In genomic region chr9:137086531-137087408, GRCh38 we compare ENCODE assay signal across 1 cellular context.
TF ChIP-seq lines count a peak whose summit lies in the region.

MAN1B1 (plus strand) TSS chr9:137086985; CDS start chr9:137087000, 15 bp downstream.

TF ChIP-seq in K562, 482 proteins besides CTCF, POLR2A, EP300 and RAD21 (continued from another document and continues in another):
- TF ChIP-seq ZNF609 (CRISPR knock-in tag; IDR thresholded peaks at IDR 0.05; ENCODE audit: borderline replicate concordance): 0 out of 2 replicates have a peak, but pooled peaks have one; percentile 14
- no peak for TF ChIP-seq MYBL2 (IDR thresholded peaks at IDR 0.05; ENCODE audit: low read depth)
- no peak for TF ChIP-seq MYBL2 (CRISPR knock-in tag; IDR thresholded peaks at IDR 0.05; ENCODE audit: borderline replicate concordance)
- no peak for TF ChIP-seq ID3 (CRISPR knock-in tag; IDR thresholded peaks at IDR 0.05)
- 0 out of 2 replicates have a peak, but pooled peaks have one; percentile 45 for TF ChIP-seq ID3 (tag; IDR thresholded peaks at IDR 0.05)
- TF ChIP-seq TARDBP (IDR thresholded peaks at IDR 0.05): peak; percentile 73; the same call in 1 of the 2 replicates
- no peak for TF ChIP-seq RBM39 (optimal IDR thresholded peaks at IDR 0.05; ENCODE audit: low read depth, low read length)
- TF ChIP-seq STAT6 (CRISPR knock-in tag; IDR thresholded peaks at IDR 0.05): 0 out of 2 replicates have a peak, but pooled peaks have one; percentile 81
- TF ChIP-seq TOE1 (IDR thresholded peaks at IDR 0.05; ENCODE audit: borderline replicate concordance): no peak
- no peak for TF ChIP-seq TOE1 (CRISPR knock-in tag; IDR thresholded peaks at IDR 0.05; ENCODE audit: borderline replicate concordance, low read depth)
- TF ChIP-seq ERF (CRISPR knock-in tag; IDR thresholded peaks at IDR 0.05): no peak
- peak; percentile 94 for TF ChIP-seq CTBP1 (IDR thresholded peaks at IDR 0.05; ENCODE audit: borderline replicate concordance)
- TF ChIP-seq ZNF696 (CRISPR knock-in tag; conservative IDR thresholded peaks at IDR 0.05): no peak
- peak; percentile 70 for TF ChIP-seq ZNF511 (CRISPR knock-in tag; IDR thresholded peaks at IDR 0.05)
- no peak for TF ChIP-seq ZNF224 (CRISPR knock-in tag; IDR thresholded peaks at IDR 0.05)
- peak; percentile 100 for TF ChIP-seq NRF1 (conservative IDR thresholded peaks at IDR 0.05 in 1 of 2, IDR thresholded peaks at IDR 0.05 in 1 of 2)
- TF ChIP-seq TAF1 (IDR thresholded peaks at IDR 0.05; ENCODE audit: control insufficient read depth, extremely low read depth, insufficient read depth, low read length, severe bottlenecking): peak; percentile 69
- TF ChIP-seq FOXA1 (IDR thresholded peaks at IDR 0.05; ENCODE audit: borderline replicate concordance): no peak
- no peak for TF ChIP-seq ZNF444 (CRISPR knock-in tag; IDR thresholded peaks at IDR 0.05)
- no peak for TF ChIP-seq ELK3 (CRISPR knock-in tag; IDR thresholded peaks at IDR 0.05)
- TF ChIP-seq NR2C2 (CRISPR knock-in tag; IDR thresholded peaks at IDR 0.05): peak; percentile 23; the same call in 1 of the 2 replicates
- peak; percentile 33 for TF ChIP-seq NR2C2 (tag; IDR thresholded peaks at IDR 0.05)
- peak in 1 of 2 experiments; percentile 90; a peak in 1 of 4 replicates for TF ChIP-seq CSDE1 (IDR thresholded peaks at IDR 0.05)
- TF ChIP-seq MEIS2 (IDR thresholded peaks at IDR 0.05; ENCODE audit: partially characterized antibody): peak; percentile 99
- TF ChIP-seq MYC (IDR thresholded peaks at IDR 0.05; ENCODE audit: low read depth, low read length): peak; percentile 98
- TF ChIP-seq MYC (CRISPR knock-in tag; IDR thresholded peaks at IDR 0.05; ENCODE audit: borderline replicate concordance, low read depth): peak; percentile 93; the same call in 1 of the 2 replicates
- no peak for TF ChIP-seq ZNF512 (tag; IDR thresholded peaks at IDR 0.05)
- no peak for TF ChIP-seq SMARCC2 (IDR thresholded peaks at IDR 0.05; ENCODE audit: low read depth)
- TF ChIP-seq SP1 (CRISPR knock-in tag; IDR thresholded peaks at IDR 0.05): peak; percentile 94
- TF ChIP-seq TBP (optimal IDR thresholded peaks at IDR 0.05; ENCODE audit: low read depth, low read length): peak; percentile 72
- TF ChIP-seq NR4A1 (CRISPR knock-in tag; IDR thresholded peaks at IDR 0.05): 0 out of 2 replicates have a peak, but pooled peaks have one; percentile 7
- TF ChIP-seq NR4A1 (tag; IDR thresholded peaks at IDR 0.05): no peak
- no peak for TF ChIP-seq MCM7 (IDR thresholded peaks at IDR 0.05)
- no peak; the same call in 1 of the 2 replicates for TF ChIP-seq ZKSCAN1 (IDR thresholded peaks at IDR 0.05; ENCODE audit: low read depth, low read length)
- peak; percentile 73; the same call in 1 of the 2 replicates for TF ChIP-seq ARID4B (CRISPR knock-in tag; IDR thresholded peaks at IDR 0.05)
- peak; percentile 33; the same call in 1 of the 2 replicates for TF ChIP-seq ZSCAN32 (CRISPR knock-in tag; IDR thresholded peaks at IDR 0.05)
- peak; percentile 51; the same call in 1 of the 2 replicates for TF ChIP-seq FOXP1 (CRISPR knock-in tag; IDR thresholded peaks at IDR 0.05)
- TF ChIP-seq THAP12 (CRISPR knock-in tag; IDR thresholded peaks at IDR 0.05): peak; percentile 4; the same call in 1 of the 2 replicates
- TF ChIP-seq ZNF277 (CRISPR knock-in tag; IDR thresholded peaks at IDR 0.05; ENCODE audit: borderline replicate concordance): no peak
- no peak for TF ChIP-seq NR2F6 (CRISPR knock-in tag; IDR thresholded peaks at IDR 0.05)
- no peak for TF ChIP-seq EZH2 (IDR thresholded peaks at IDR 0.05; ENCODE audit: borderline replicate concordance, low read depth, low read length)
- TF ChIP-seq OTX1 (CRISPR knock-in tag; IDR thresholded peaks at IDR 0.05): 0 out of 2 replicates have a peak, but pooled peaks have one; percentile 8
- no peak for TF ChIP-seq LARP7 (IDR thresholded peaks at IDR 0.05)
